ENCODE assay signal across 2 cellular contexts in the genomic region with DNA sequence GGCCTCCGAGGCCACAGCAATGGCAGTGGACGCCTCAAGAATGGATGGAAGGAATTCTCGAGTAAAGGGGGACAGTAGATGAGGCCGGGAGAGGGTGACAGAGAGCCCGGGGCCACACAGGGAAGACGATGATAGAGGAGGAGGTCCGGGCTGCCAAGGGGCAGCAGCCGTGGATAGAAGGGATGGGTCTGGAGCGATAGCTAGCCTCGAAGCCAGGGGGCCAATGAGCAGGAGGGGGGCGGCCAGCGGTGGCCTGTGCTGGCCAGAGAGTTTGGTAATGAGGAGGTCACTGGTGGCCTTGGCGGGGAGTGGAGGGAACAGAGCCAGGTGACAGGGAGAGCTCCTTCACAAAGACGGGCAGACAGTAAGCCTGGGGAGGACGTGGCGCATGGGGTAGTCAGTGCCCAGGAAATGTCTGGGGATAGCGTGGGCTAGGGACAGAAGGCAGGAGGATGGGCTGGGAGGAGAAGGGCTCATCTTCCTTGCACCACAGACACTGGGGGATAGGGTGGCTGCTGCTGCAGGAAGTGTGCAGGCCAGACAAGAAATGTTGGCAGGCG.
TF ChIP-seq lines count a peak whose summit lies in the region.

No MANE protein-coding gene starts in this region.

TF ChIP-seq in IMR-90, 13 proteins besides CTCF, POLR2A, EP300 and RAD21:
- no peak for TF ChIP-seq NFE2L2 (IDR thresholded peaks at IDR 0.05; ENCODE audit: low read depth, low read length)
- no peak for TF ChIP-seq MAZ (IDR thresholded peaks at IDR 0.05; ENCODE audit: borderline replicate concordance, low read depth, low read length)
- TF ChIP-seq, protein P1, sequence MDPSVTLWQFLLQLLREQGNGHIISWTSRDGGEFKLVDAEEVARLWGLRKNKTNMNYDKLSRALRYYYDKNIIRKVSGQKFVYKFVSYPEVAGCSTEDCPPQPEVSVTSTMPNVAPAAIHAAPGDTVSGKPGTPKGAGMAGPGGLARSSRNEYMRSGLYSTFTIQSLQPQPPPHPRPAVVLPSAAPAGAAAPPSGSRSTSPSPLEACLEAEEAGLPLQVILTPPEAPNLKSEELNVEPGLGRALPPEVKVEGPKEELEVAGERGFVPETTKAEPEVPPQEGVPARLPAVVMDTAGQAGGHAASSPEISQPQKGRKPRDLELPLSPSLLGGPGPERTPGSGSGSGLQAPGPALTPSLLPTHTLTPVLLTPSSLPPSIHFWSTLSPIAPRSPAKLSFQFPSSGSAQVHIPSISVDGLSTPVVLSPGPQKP (IDR thresholded peaks at IDR 0.05; ENCODE audit: borderline replicate concordance, low read depth, low read length): no peak
- TF ChIP-seq CHD1 (IDR thresholded peaks at IDR 0.05; ENCODE audit: low read depth, low read length): no peak
- no peak for TF ChIP-seq RFX5 (IDR thresholded peaks at IDR 0.05; ENCODE audit: low read depth, low read length)
- TF ChIP-seq, protein P2, sequence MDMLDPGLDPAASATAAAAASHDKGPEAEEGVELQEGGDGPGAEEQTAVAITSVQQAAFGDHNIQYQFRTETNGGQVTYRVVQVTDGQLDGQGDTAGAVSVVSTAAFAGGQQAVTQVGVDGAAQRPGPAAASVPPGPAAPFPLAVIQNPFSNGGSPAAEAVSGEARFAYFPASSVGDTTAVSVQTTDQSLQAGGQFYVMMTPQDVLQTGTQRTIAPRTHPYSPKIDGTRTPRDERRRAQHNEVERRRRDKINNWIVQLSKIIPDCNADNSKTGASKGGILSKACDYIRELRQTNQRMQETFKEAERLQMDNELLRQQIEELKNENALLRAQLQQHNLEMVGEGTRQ (IDR thresholded peaks at IDR 0.05; ENCODE audit: low read depth, low read length): no peak
- no peak for TF ChIP-seq RCOR1 (IDR thresholded peaks at IDR 0.05; ENCODE audit: insufficient replicate concordance, low read length)
- no peak for TF ChIP-seq SMC3 (IDR thresholded peaks at IDR 0.05; ENCODE audit: low read depth, low read length)
- no peak for TF ChIP-seq FOS (IDR thresholded peaks at IDR 0.05; ENCODE audit: low read depth, low read length)
- TF ChIP-seq BHLHE40 (IDR thresholded peaks at IDR 0.05; ENCODE audit: low read depth, low read length): no peak
- TF ChIP-seq MXI1 (IDR thresholded peaks at IDR 0.05; ENCODE audit: borderline replicate concordance, low read depth, low read length): no peak
- no peak for TF ChIP-seq CEBPB (IDR thresholded peaks at IDR 0.05; ENCODE audit: low read depth, low read length)
- no peak for TF ChIP-seq MAFK (IDR thresholded peaks at IDR 0.05; ENCODE audit: low read depth, low read length)

TF ChIP-seq in HepG2, 621 proteins besides CTCF, POLR2A, EP300 and RAD21:
- TF ChIP-seq ZEB1 (IDR thresholded peaks at IDR 0.05; ENCODE audit: insufficient replicate concordance, low read depth) (no peak), CAMTA2 (CRISPR knock-in tag; IDR thresholded peaks at IDR 0.05; ENCODE audit: borderline replicate concordance) (no peak), ZNF264 (CRISPR knock-in tag; IDR thresholded peaks at IDR 0.05) (no peak), ZNF780A (CRISPR knock-in tag; IDR thresholded peaks at IDR 0.05) (no peak), IRF2 (CRISPR knock-in tag; IDR thresholded peaks at IDR 0.05) (no peak), RFXANK (CRISPR knock-in tag; IDR thresholded peaks at IDR 0.05) (no peak), CREB1 (IDR thresholded peaks at IDR 0.05) (no peak), CREB1 (CRISPR knock-in tag; IDR thresholded peaks at IDR 0.05) (no peak), MYNN (CRISPR knock-in tag; IDR thresholded peaks at IDR 0.05; ENCODE audit: low read depth) (no peak)
- TF ChIP-seq, protein P3, sequence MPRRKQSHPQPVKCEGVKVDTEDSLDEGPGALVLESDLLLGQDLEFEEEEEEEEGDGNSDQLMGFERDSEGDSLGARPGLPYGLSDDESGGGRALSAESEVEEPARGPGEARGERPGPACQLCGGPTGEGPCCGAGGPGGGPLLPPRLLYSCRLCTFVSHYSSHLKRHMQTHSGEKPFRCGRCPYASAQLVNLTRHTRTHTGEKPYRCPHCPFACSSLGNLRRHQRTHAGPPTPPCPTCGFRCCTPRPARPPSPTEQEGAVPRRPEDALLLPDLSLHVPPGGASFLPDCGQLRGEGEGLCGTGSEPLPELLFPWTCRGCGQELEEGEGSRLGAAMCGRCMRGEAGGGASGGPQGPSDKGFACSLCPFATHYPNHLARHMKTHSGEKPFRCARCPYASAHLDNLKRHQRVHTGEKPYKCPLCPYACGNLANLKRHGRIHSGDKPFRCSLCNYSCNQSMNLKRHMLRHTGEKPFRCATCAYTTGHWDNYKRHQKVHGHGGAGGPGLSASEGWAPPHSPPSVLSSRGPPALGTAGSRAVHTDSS (CRISPR knock-in tag; conservative IDR thresholded peaks at IDR 0.05): no peak
- TF ChIP-seq, protein P4, sequence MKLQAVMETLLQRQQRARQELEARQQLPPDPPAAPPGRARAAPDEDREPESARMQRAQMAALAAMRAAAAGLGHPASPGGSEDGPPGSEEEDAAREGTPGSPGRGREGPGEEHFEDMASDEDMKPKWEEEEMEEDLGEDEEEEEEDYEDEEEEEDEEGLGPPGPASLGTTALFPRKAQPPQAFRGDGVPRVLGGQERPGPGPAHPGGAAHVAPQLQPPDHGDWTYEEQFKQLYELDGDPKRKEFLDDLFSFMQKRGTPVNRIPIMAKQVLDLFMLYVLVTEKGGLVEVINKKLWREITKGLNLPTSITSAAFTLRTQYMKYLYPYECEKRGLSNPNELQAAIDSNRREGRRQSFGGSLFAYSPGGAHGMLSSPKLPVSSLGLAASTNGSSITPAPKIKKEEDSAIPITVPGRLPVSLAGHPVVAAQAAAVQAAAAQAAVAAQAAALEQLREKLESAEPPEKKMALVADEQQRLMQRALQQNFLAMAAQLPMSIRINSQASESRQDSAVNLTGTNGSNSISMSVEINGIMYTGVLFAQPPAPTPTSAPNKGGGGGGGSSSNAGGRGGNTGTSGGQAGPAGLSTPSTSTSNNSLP (IDR thresholded peaks at IDR 0.05; ENCODE audit: low read depth, low read length): no peak
- TF ChIP-seq, protein P5, sequence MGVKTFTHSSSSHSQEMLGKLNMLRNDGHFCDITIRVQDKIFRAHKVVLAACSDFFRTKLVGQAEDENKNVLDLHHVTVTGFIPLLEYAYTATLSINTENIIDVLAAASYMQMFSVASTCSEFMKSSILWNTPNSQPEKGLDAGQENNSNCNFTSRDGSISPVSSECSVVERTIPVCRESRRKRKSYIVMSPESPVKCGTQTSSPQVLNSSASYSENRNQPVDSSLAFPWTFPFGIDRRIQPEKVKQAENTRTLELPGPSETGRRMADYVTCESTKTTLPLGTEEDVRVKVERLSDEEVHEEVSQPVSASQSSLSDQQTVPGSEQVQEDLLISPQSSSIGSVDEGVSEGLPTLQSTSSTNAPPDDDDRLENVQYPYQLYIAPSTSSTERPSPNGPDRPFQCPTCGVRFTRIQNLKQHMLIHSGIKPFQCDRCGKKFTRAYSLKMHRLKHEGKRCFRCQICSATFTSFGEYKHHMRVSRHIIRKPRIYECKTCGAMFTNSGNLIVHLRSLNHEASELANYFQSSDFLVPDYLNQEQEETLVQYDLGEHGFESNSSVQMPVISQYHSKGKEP (CRISPR knock-in tag; IDR thresholded peaks at IDR 0.05): no peak
- TF ChIP-seq, protein P6, sequence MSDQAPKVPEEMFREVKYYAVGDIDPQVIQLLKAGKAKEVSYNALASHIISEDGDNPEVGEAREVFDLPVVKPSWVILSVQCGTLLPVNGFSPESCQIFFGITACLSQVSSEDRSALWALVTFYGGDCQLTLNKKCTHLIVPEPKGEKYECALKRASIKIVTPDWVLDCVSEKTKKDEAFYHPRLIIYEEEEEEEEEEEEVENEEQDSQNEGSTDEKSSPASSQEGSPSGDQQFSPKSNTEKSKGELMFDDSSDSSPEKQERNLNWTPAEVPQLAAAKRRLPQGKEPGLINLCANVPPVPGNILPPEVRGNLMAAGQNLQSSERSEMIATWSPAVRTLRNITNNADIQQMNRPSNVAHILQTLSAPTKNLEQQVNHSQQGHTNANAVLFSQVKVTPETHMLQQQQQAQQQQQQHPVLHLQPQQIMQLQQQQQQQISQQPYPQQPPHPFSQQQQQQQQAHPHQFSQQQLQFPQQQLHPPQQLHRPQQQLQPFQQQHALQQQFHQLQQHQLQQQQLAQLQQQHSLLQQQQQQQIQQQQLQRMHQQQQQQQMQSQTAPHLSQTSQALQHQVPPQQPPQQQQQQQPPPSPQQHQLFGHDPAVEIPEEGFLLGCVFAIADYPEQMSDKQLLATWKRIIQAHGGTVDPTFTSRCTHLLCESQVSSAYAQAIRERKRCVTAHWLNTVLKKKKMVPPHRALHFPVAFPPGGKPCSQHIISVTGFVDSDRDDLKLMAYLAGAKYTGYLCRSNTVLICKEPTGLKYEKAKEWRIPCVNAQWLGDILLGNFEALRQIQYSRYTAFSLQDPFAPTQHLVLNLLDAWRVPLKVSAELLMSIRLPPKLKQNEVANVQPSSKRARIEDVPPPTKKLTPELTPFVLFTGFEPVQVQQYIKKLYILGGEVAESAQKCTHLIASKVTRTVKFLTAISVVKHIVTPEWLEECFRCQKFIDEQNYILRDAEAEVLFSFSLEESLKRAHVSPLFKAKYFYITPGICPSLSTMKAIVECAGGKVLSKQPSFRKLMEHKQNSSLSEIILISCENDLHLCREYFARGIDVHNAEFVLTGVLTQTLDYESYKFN (CRISPR knock-in tag; conservative IDR thresholded peaks at IDR 0.05): no peak
- TF ChIP-seq, protein P7, sequence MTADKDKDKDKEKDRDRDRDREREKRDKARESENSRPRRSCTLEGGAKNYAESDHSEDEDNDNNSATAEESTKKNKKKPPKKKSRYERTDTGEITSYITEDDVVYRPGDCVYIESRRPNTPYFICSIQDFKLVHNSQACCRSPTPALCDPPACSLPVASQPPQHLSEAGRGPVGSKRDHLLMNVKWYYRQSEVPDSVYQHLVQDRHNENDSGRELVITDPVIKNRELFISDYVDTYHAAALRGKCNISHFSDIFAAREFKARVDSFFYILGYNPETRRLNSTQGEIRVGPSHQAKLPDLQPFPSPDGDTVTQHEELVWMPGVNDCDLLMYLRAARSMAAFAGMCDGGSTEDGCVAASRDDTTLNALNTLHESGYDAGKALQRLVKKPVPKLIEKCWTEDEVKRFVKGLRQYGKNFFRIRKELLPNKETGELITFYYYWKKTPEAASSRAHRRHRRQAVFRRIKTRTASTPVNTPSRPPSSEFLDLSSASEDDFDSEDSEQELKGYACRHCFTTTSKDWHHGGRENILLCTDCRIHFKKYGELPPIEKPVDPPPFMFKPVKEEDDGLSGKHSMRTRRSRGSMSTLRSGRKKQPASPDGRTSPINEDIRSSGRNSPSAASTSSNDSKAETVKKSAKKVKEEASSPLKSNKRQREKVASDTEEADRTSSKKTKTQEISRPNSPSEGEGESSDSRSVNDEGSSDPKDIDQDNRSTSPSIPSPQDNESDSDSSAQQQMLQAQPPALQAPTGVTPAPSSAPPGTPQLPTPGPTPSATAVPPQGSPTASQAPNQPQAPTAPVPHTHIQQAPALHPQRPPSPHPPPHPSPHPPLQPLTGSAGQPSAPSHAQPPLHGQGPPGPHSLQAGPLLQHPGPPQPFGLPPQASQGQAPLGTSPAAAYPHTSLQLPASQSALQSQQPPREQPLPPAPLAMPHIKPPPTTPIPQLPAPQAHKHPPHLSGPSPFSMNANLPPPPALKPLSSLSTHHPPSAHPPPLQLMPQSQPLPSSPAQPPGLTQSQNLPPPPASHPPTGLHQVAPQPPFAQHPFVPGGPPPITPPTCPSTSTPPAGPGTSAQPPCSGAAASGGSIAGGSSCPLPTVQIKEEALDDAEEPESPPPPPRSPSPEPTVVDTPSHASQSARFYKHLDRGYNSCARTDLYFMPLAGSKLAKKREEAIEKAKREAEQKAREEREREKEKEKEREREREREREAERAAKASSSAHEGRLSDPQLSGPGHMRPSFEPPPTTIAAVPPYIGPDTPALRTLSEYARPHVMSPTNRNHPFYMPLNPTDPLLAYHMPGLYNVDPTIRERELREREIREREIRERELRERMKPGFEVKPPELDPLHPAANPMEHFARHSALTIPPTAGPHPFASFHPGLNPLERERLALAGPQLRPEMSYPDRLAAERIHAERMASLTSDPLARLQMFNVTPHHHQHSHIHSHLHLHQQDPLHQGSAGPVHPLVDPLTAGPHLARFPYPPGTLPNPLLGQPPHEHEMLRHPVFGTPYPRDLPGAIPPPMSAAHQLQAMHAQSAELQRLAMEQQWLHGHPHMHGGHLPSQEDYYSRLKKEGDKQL (CRISPR knock-in tag; IDR thresholded peaks at IDR 0.05; ENCODE audit: low read depth): no peak
